21 cellular contexts compared by ENCODE assay signal in genomic region chr6:119929121-119929520, GRCh38.
"Had no signal": no experiment of that assay in that cellular context is flagged by ENCODE, and none has a peak within 500 bp of the region (broad histone marks: within the 10 kb centered on the region; RNA-seq: fewer than 3 reads in every experiment).

No MANE protein-coding gene starts in this region.

- H3K4me1 ChIP-seq: left ventricle myocardium inferior, right atrium auricular region, right lobe of liver, stomach, testis, thyroid gland, transverse colon, upper lobe of left lung, vagina had no signal

- H3K27me3 ChIP-seq: ovary, right atrium auricular region, right lobe of liver, stomach, testis, thyroid gland, transverse colon, upper lobe of left lung, vagina had no signal

- H3K27ac ChIP-seq: left ventricle myocardium inferior, ovary, right atrium auricular region, right lobe of liver, stomach, testis, thyroid gland, transverse colon, upper lobe of left lung, vagina had no signal

- ATAC-seq: mucosa of descending colon; naive thymus-derived CD4-positive, alpha-beta T cell; natural killer cell treated with Interleukin-12 subunit alpha and Interleukin-12 subunit beta and Interleukin-15 and Interleukin-18, amount 100 ng/mL, for 72 hours; right lobe of liver; stimulated activated naive B cell treated with anti-CD40 and anti-IgM and Interleukin-4, amounts not matched to agents 10 μg/mL and 1 μg/mL and 100 μg/mL, for 72 hours; stimulated activated naive CD8-positive, alpha-beta T cell treated with anti-CD3 and anti-CD28 coated beads, Interleukin-15, Interleukin-2, amounts not matched to agents 100 U/mL and 50 U/mL, for 24 hours had no signal

- DNase-seq: islet precursor cell; left ventricle myocardium inferior; midbrain; mucosa of descending colon; naive thymus-derived CD4-positive, alpha-beta T cell; ovary; right lobe of liver; stimulated activated CD4-positive, alpha-beta T cell treated with anti-CD3 and anti-CD28 coated beads, Interleukin-1b, Interleukin-23, amount 100 ng/mL, for 48 hours; stimulated activated CD4-positive, alpha-beta T cell treated with anti-CD3 and anti-CD28 coated beads, Interleukin-2, amount 100 ng/mL, for 48 hours; stimulated activated naive B cell treated with anti-CD40 and anti-IgM and Interleukin-4, amounts not matched to agents 10 μg/mL and 1 μg/mL and 100 μg/mL, for 72 hours; stimulated activated naive CD8-positive, alpha-beta T cell treated with anti-CD3 and anti-CD28 coated beads, Interleukin-15, Interleukin-2, amounts not matched to agents 100 U/mL and 50 U/mL, for 24 hours; stomach; testis; thyroid gland; transverse colon; upper lobe of left lung had no signal

- H3K4me3 ChIP-seq: left ventricle myocardium inferior, lung, mucosa of descending colon, ovary, right atrium auricular region, right lobe of liver, smooth muscle cell, stomach, testis, thyroid gland, transverse colon, upper lobe of left lung, vagina had no signal

- H3K36me3 ChIP-seq: left ventricle myocardium inferior, ovary, right atrium auricular region, right lobe of liver, stomach, thyroid gland, transverse colon, upper lobe of left lung, vagina had no signal
